In genomic region chr6:158773581-158774449, GRCh38 we compare ENCODE assay signal across 11 cellular contexts. TPM values are rescaled to one million over a fixed set of nuclear protein-coding genes. Genes with fewer than 3 reads are reported as not detected.
A peak's percentile ranks its signal among the peaks of the same experiment; 100 is the strongest.
DNase-seq lines count a peak whose midpoint lies in the region; ATAC-seq and TF ChIP-seq lines count a peak whose summit lies in the region.
"Had no signal": no experiment of that assay in that cellular context is flagged by ENCODE, and none has a peak within 500 bp of the region (broad histone marks: within the 10 kb centered on the region; RNA-seq: fewer than 3 reads in every experiment).

No MANE protein-coding gene starts in this region.

- no peaks in the 10 kb centered on the region for H3K9me3 Mint-ChIP-seq in CD14-positive monocyte
- no peaks in the 10 kb centered on the region for H3K9me3 Mint-ChIP-seq in central memory CD8-positive, alpha-beta T cell
- peaks cover 0 to 5% (median 0%) of the 10 kb centered on the region in 7 donors for H3K9me3 Mint-ChIP-seq in naive B cell

- H3K4me3 ChIP-seq in HUES48 (ENCODE audit: low read depth, low read length) = no peak overlapping the region

- no peaks in the 10 kb centered on the region for H3K27me3 ChIP-seq in HUES48 (ENCODE audit: control insufficient read depth, insufficient read depth, low read length)

- DNase-seq in CD14-positive monocyte (ENCODE audit: low spot score) (no peak), naive B cell (no peak), GM19238 (ENCODE audit: insufficient read length, low spot score) (no peak), OCI-M2 (lab: John Stamatoyannopoulos, UW; ENCODE audit: unreplicated experiment) (no peak)
- no peak for DNase-seq in central memory CD8-positive, alpha-beta T cell (ENCODE audit: low spot score in 2 of 2)
- DNase-seq: DMS 273 treated with DMSO at 0.1 percent for 48 hours, NCI-H1694 treated with DMSO at 0.1 percent for 48 hours, retina had no signal

- H3K36me3 ChIP-seq in HUES48 (ENCODE audit: control insufficient read depth, insufficient read depth, low read length) = peaks cover 100% of the 10 kb centered on the region

- peaks cover 96 to 98% of the 10 kb centered on the region in 2 donors for H3K36me3 Mint-ChIP-seq in CD14-positive monocyte
- peaks cover 93% of the 10 kb centered on the region for H3K36me3 Mint-ChIP-seq in central memory CD8-positive, alpha-beta T cell (ENCODE audit: insufficient read depth)
- peaks cover 41 to 58% of the 10 kb centered on the region in 2 donors for H3K36me3 Mint-ChIP-seq in naive B cell

- H3K27me3 Mint-ChIP-seq in CD14-positive monocyte (ENCODE audit: low read depth in 3 of 3) (no peaks in the 10 kb centered on the region), naive B cell (no peaks in the 10 kb centered on the region)
- no peaks in the 10 kb centered on the region for H3K27me3 Mint-ChIP-seq in central memory CD8-positive, alpha-beta T cell

- no peak for TF ChIP-seq CTCF in CD14-positive monocyte (IDR thresholded peaks at IDR 0.05)

- H3K9ac ChIP-seq in HUES48 (ENCODE audit: low read depth, low read length) = no peak overlapping the region

- no peaks in the 10 kb centered on the region for H3K4me1 ChIP-seq in HUES48 (ENCODE audit: control insufficient read depth, insufficient read depth, low read length)

- H3K4me3 Mint-ChIP-seq in CD14-positive monocyte (no peak overlapping the region), naive B cell (peak overlapping the region in 2 of 8 donors; percentile 24 to 63)
- peak overlapping the region; percentile 59 for H3K4me3 Mint-ChIP-seq in central memory CD8-positive, alpha-beta T cell

- H3K27ac ChIP-seq in HUES48 (ENCODE audit: low read depth, low read length) = peak overlapping the region; percentile 16

- intact Hi-C loops in CD14-positive monocyte (cut with micrococcal nuclease) = loop anchor here in 1 of 2 donors (10.0 kb wide), 1 partner anchor 69 kb away; no protein-coding TSS in a partner anchor

- peaks cover 3% of the 10 kb centered on the region for H3K4me1 Mint-ChIP-seq in CD14-positive monocyte
- peaks cover 69% of the 10 kb centered on the region for H3K4me1 Mint-ChIP-seq in central memory CD8-positive, alpha-beta T cell
- peaks cover 16 to 64% (median 38%) of the 10 kb centered on the region in 3 donors for H3K4me1 Mint-ChIP-seq in naive B cell

- H3K27ac Mint-ChIP-seq in CD14-positive monocyte = peak overlapping the region in 4 of 7 donors; percentile 36 to 85 (median 74)
- peak overlapping the region; percentile 93 for H3K27ac Mint-ChIP-seq in central memory CD8-positive, alpha-beta T cell (ENCODE audit: low read depth)
- H3K27ac Mint-ChIP-seq in naive B cell = peak overlapping the region in 5 of 6 donors; percentile 29 to 94 (median 88)

- no peaks in the 10 kb centered on the region for H3K9me3 ChIP-seq in HUES48 (ENCODE audit: control insufficient read depth, insufficient read depth, low read length)

- ATAC-seq in central memory CD8-positive, alpha-beta T cell (replicated peaks; ENCODE audit: extremely low read depth, poor library complexity, severe bottlenecking) = no peak
- ATAC-seq in naive B cell (ENCODE audit: low read depth in 2 of 2) (no peak), HG03175 (IDR thresholded peaks at IDR 0.05; ENCODE audit: unreplicated experiment) (no peak), GM21723 (IDR thresholded peaks at IDR 0.05; ENCODE audit: unreplicated experiment) (no peak)

RNA-seq across cellular contexts. Expression of gene EZR, which starts 45.4 kb away (rescaled TPM):
- 10 to 100 TPM; 86.3 to 95.8 TPM for polyA plus RNA-seq in CD14-positive monocyte
- 100 to 1,000 TPM; 463 to 555 (median 516) TPM for polyA plus RNA-seq in naive B cell (ENCODE audit: low read depth in 6 of 6)

Comparison
In these comparisons a context has a peak if more than half of its experiments do, and no peak if none do; other contexts are left out.
1. RNA of gene EZR, which starts 45.4 kb away (polyA plus RNA-seq): 463 to 555 TPM in naive B cell; 86.3 to 95.8 TPM in CD14-positive monocyte; every median in the first group is over 4 times any median in the second.
2. Peak in every context shown above with its lines, with median percentiles within 50 percentile points of each other: H3K27ac Mint-ChIP-seq.